In genomic region chr1:94416901-94417701, GRCh38 we compare ENCODE assay signal across 8 cellular contexts. TPM values are rescaled to one million over a fixed set of nuclear protein-coding genes. Genes with fewer than 3 reads are reported as not detected.
DNase-seq lines count a peak whose midpoint lies in the region; ATAC-seq and TF ChIP-seq lines count a peak whose summit lies in the region.

No MANE protein-coding gene starts in this region.

- H3K36me3 ChIP-seq in colonic mucosa (no peaks in the 10 kb centered on the region), lower lobe of right lung (no peaks in the 10 kb centered on the region)

- intact Hi-C loops in colonic mucosa (cut with DNase I) (no loop called here), lower lobe of right lung (cut with DNase I) (no loop called here)

- ATAC-seq in lower lobe of right lung (peak; percentile 34 to 57), GM21447 (IDR thresholded peaks at IDR 0.05; ENCODE audit: unreplicated experiment) (no peak), GM21786 (IDR thresholded peaks at IDR 0.05; ENCODE audit: unreplicated experiment) (no peak)

- H3K27ac ChIP-seq in colonic mucosa (peak overlapping the region; percentile 89), lower lobe of right lung (peak overlapping the region; percentile 92)

- peaks cover 8% of the 10 kb centered on the region for H3K4me1 ChIP-seq in colonic mucosa
- peaks cover 27% of the 10 kb centered on the region for H3K4me1 ChIP-seq in lower lobe of right lung

- H3K9ac ChIP-seq in colonic mucosa (ENCODE audit: low read depth in 2 of 2, low read length in 2 of 2), result peak overlapping the region; percentile 67 to 72

- H3K9me3 ChIP-seq in colonic mucosa (no peaks in the 10 kb centered on the region), lower lobe of right lung (no peaks in the 10 kb centered on the region)

- DNase-seq in DMS53 treated with DMSO at 0.1 percent for 48 hours (lab: John Stamatoyannopoulos, UW; ENCODE audit: unreplicated experiment), result peak; percentile 57
- DNase-seq in NCI-H146 treated with DMSO at 0.1 percent for 48 hours (lab: John Stamatoyannopoulos, UW; ENCODE audit: unreplicated experiment), result peak; percentile 16
- DNase-seq in colonic mucosa, result peak; percentile 47
- DNase-seq in lower lobe of right lung, result no peak
- no peak for DNase-seq in COR-L47 (lab: John Stamatoyannopoulos, UW)
- no peak for DNase-seq in NCI-H2081 (lab: John Stamatoyannopoulos, UW)

- TF ChIP-seq CTCF in colonic mucosa (IDR thresholded peaks at IDR 0.05) (no peak), lower lobe of right lung (IDR thresholded peaks at IDR 0.05) (no peak)

- H3K4me3 ChIP-seq in colonic mucosa, result peak overlapping the region; percentile 98
- H3K4me3 ChIP-seq in lower lobe of right lung, result peak overlapping the region; percentile 91

- H3K27me3 ChIP-seq in colonic mucosa (no peaks in the 10 kb centered on the region), lower lobe of right lung (ENCODE audit: low read depth) (no peaks in the 10 kb centered on the region)

RNA-seq across cellular contexts. Expression of gene ABCD3, which starts 1.1 kb away (rescaled TPM):
- total RNA-seq in colonic mucosa, result 100 to 1,000 TPM in 1 of 2 donors, 10 to 100 TPM in 1; 99.2 to 100 TPM
- 54.9 TPM for total RNA-seq in lower lobe of right lung

Comparison
In these comparisons a context has a peak if more than half of its experiments do, and no peak if none do; other contexts are left out.
1. DNase-seq: peak in DMS53 treated with DMSO at 0.1 percent for 48 hours (single experiment), NCI-H146 treated with DMSO at 0.1 percent for 48 hours (single experiment) and colonic mucosa (single experiment); none in lower lobe of right lung (single experiment), COR-L47 (single experiment) and NCI-H2081 (0 of 2).
2. ATAC-seq: peak in lower lobe of right lung (2 of 2); none in GM21447 (single experiment) and GM21786 (single experiment).